Comparison of ENCODE assay signal across 1 cellular context in genomic region chr1:110003747-110004428, GRCh38.
TF ChIP-seq lines count a peak whose summit lies in the region.

No MANE protein-coding gene starts in this region.

TF ChIP-seq in HCT116, 20 proteins besides CTCF, POLR2A, EP300 and RAD21 (continued from another document):
- TF ChIP-seq, protein P1, sequence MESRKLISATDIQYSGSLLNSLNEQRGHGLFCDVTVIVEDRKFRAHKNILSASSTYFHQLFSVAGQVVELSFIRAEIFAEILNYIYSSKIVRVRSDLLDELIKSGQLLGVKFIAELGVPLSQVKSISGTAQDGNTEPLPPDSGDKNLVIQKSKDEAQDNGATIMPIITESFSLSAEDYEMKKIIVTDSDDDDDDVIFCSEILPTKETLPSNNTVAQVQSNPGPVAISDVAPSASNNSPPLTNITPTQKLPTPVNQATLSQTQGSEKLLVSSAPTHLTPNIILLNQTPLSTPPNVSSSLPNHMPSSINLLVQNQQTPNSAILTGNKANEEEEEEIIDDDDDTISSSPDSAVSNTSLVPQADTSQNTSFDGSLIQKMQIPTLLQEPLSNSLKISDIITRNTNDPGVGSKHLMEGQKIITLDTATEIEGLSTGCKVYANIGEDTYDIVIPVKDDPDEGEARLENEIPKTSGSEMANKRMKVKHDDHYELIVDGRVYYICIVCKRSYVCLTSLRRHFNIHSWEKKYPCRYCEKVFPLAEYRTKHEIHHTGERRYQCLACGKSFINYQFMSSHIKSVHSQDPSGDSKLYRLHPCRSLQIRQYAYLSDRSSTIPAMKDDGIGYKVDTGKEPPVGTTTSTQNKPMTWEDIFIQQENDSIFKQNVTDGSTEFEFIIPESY (IDR thresholded peaks at IDR 0.05; ENCODE audit: extremely low read depth, insufficient replicate concordance, low read length) = peak; percentile 4
- TF ChIP-seq, protein P2, sequence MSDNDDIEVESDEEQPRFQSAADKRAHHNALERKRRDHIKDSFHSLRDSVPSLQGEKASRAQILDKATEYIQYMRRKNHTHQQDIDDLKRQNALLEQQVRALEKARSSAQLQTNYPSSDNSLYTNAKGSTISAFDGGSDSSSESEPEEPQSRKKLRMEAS (IDR thresholded peaks at IDR 0.05) = peak; percentile 64
- TF ChIP-seq ZFX (IDR thresholded peaks at IDR 0.05) = no peak
- TF ChIP-seq, protein P3, sequence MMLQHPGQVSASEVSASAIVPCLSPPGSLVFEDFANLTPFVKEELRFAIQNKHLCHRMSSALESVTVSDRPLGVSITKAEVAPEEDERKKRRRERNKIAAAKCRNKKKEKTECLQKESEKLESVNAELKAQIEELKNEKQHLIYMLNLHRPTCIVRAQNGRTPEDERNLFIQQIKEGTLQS (IDR thresholded peaks at IDR 0.05) = peak; percentile 82
- TF ChIP-seq YY1 (IDR thresholded peaks at IDR 0.05; ENCODE audit: extremely low read depth, insufficient replicate concordance, low read depth, low read length) = peak; percentile 13
- peak; percentile 80 for TF ChIP-seq CBX3 (IDR thresholded peaks at IDR 0.05; ENCODE audit: low read depth)
